In the genomic region with DNA sequence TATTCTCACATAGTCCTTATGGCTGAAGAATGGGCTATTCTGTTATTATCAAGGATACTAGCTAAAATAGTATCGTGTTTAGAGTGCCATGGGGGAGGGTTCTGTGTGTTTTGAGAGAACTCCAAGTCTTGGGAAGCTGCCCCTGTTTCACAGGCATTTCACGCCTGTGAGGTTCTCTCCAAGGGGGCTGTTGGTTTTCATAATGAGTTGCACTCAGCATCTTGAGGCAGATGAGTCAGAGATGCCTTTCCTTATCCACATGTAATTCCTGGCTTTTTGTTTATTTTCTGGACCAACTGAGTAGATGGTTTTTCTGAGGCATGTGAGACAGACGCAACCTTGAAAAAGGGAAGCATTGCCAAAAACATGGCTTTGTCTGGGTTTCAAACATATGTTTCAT, we compare ENCODE assay signal across 16 cellular contexts.
DNase-seq lines count a peak whose midpoint lies in the region; ATAC-seq and TF ChIP-seq lines count a peak whose summit lies in the region.
"Had no signal": no experiment of that assay in that cellular context is flagged by ENCODE, and none has a peak within 500 bp of the region (broad histone marks: within the 10 kb centered on the region; RNA-seq: fewer than 3 reads in every experiment).

No MANE protein-coding gene starts in this region.

- peak; percentile 84 for DNase-seq in AG09319 (ENCODE audit: extremely low read depth, low read depth)
- peak; percentile 43 for DNase-seq in epidermal melanocyte (ENCODE audit: insufficient read length, low spot score)
- DNase-seq in mesendoderm = peak; percentile 96
- no peak for DNase-seq in mucosa of gallbladder (ENCODE audit: low spot score)
- no peak for DNase-seq in NCI-H1105 (lab: John Stamatoyannopoulos, UW)
- DNase-seq in NCI-H526 treated with DMSO at 0.1 percent for 48 hours (lab: John Stamatoyannopoulos, UW) = no peak
- DNase-seq: activated CD8-positive, alpha-beta memory T cell treated with anti-CD3 and anti-CD28 coated beads, Interleukin-2, amount 50 U/mL, for 48 hours; natural killer cell; NCI-H1092; NCI-H524 treated with DMSO at 0.1 percent for 48 hours; Right ventricle myocardium superior; stimulated activated CD4-positive, alpha-beta T cell treated with anti-CD3 and anti-CD28 coated beads, Interleukin-12 subunit alpha, Interleukin-12 subunit beta, amount 100 ng/mL, for 4 hours; uterus had no signal

- H3K4ac ChIP-seq in mesendoderm (ENCODE audit: low read depth, low read length) = no peak overlapping the region

- no peak for TF ChIP-seq CTCF in AG09319 (IDR thresholded peaks at IDR 0.05; ENCODE audit: low read depth, low read length)

- H4K5ac ChIP-seq in mesendoderm (ENCODE audit: low read length) = no peak overlapping the region

- no peak overlapping the region for H2BK120ac ChIP-seq in mesendoderm (ENCODE audit: low read depth, low read length)

- no peaks in the 10 kb centered on the region; the same call in 1 of the 2 replicates for H3K4me1 ChIP-seq in HUES48 (ENCODE audit: control insufficient read depth, insufficient read depth, low read length)
- H3K4me1 ChIP-seq in mesendoderm (ENCODE audit: control insufficient read depth, low read depth, low read length) = peaks cover 4% of the 10 kb centered on the region
- H3K4me1 ChIP-seq: BLaER1 treated with 17β-estradiol and CSF1 and Interleukin-3, amounts not matched to agents 10 nM and 100 nM; uterus had no signal

- H3K27ac ChIP-seq in HUES48 (ENCODE audit: low read depth, low read length) = peak overlapping the region; percentile 39
- no peak overlapping the region for H3K27ac ChIP-seq in mesendoderm (ENCODE audit: low read depth, low read length)
- H3K27ac ChIP-seq: BLaER1 treated with 17β-estradiol and CSF1 and Interleukin-3, amounts not matched to agents 10 nM and 100 nM had no signal

- ATAC-seq in HG02885 (IDR thresholded peaks at IDR 0.05; ENCODE audit: poor library complexity, unreplicated experiment) = no peak
- ATAC-seq: natural killer cell had no signal

- no peaks in the 10 kb centered on the region for H3K79me2 ChIP-seq in mesendoderm (ENCODE audit: control insufficient read depth, insufficient read depth, low read length)

- no peak overlapping the region for H2AK5ac ChIP-seq in mesendoderm (ENCODE audit: low read length)

- H3K27me3 ChIP-seq in HUES48 (ENCODE audit: control insufficient read depth, insufficient read depth, low read length) (no peaks in the 10 kb centered on the region), mesendoderm (ENCODE audit: insufficient read depth, low read length, poor library complexity) (no peaks in the 10 kb centered on the region)
- H3K27me3 ChIP-seq: BLaER1 treated with 17β-estradiol and CSF1 and Interleukin-3, amounts not matched to agents 10 nM and 100 nM; uterus had no signal

- H3K36me3 ChIP-seq in HUES48 (ENCODE audit: control insufficient read depth, insufficient read depth, low read length) = no peaks in the 10 kb centered on the region
- H3K36me3 ChIP-seq in mesendoderm (ENCODE audit: control insufficient read depth, insufficient read depth, low read length) = no peaks in the 10 kb centered on the region
- H3K36me3 ChIP-seq: BLaER1 treated with 17β-estradiol and CSF1 and Interleukin-3, amounts not matched to agents 10 nM and 100 nM; uterus had no signal

- no peak overlapping the region for H2BK5ac ChIP-seq in mesendoderm (ENCODE audit: low read length)

- H3K9me3 ChIP-seq in HUES48 (ENCODE audit: control insufficient read depth, insufficient read depth, low read length) = no peaks in the 10 kb centered on the region
- H3K9me3 ChIP-seq: BLaER1 treated with 17β-estradiol and CSF1 and Interleukin-3, amounts not matched to agents 10 nM and 100 nM; uterus had no signal

- H3K56ac ChIP-seq in mesendoderm (ENCODE audit: low read length) = no peak overlapping the region

- no peak overlapping the region for H2BK15ac ChIP-seq in mesendoderm (replicated peaks; ENCODE audit: low read depth)

- no peak overlapping the region for H3K18ac ChIP-seq in mesendoderm (ENCODE audit: low read length)

- H4K8ac ChIP-seq in mesendoderm (ENCODE audit: low read depth, low read length) = no peak overlapping the region

- no CpG with 5 or more reads among the region's 3 CpGs for WGBS in mesendoderm (ENCODE audit: extremely low coverage, insufficient coverage, low lambda C conversion rate)

- H3K9ac ChIP-seq in HUES48 (ENCODE audit: low read depth, low read length) (no peak overlapping the region), mesendoderm (ENCODE audit: low read length) (no peak overlapping the region)
- H3K9ac ChIP-seq: BLaER1 treated with 17β-estradiol and CSF1 and Interleukin-3, amounts not matched to agents 10 nM and 100 nM had no signal

- no peak overlapping the region for H3K4me2 ChIP-seq in mesendoderm (ENCODE audit: low read length)
- H3K4me2 ChIP-seq: BLaER1 treated with 17β-estradiol and CSF1 and Interleukin-3, amounts not matched to agents 10 nM and 100 nM had no signal

- H3K4me3 ChIP-seq in HUES48 (ENCODE audit: low read depth, low read length) (no peak overlapping the region), mesendoderm (ENCODE audit: low read length) (no peak overlapping the region)
- H3K4me3 ChIP-seq: BLaER1 treated with 17β-estradiol and CSF1 and Interleukin-3, amounts not matched to agents 10 nM and 100 nM; uterus had no signal

- H3K79me1 ChIP-seq in mesendoderm (ENCODE audit: low read length) = no peaks in the 10 kb centered on the region

- H3K23ac ChIP-seq in mesendoderm (ENCODE audit: low read length) = no peak overlapping the region

Comparison
In these comparisons a context has a peak if more than half of its experiments do, and no peak if none do; other contexts are left out.
1. DNase-seq: peak in AG09319 (single experiment), epidermal melanocyte (single experiment) and mesendoderm (single experiment); none in mucosa of gallbladder (single experiment), NCI-H1105 (single experiment) and NCI-H526 treated with DMSO at 0.1 percent for 48 hours (single experiment).